In the genomic region with DNA sequence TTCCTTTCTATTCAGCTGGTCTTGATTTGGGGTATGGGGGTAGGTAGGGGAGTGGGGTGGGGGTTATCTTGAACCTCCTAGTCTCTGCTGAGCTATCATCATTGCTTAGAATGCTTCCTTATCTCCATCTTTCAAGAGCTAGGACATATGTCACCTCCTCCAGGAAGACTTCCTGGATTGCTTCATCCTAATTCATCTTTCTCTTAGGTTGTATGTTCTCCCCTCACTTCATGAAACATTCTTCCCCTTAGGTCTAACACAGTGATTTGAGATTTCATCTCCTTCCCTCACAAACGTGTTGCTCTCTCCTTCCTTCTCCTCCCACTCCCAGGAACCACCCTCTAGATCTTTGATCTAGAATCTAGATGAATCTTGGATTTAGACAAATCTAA, we compare ENCODE assay signal across 14 cellular contexts. TPM values are rescaled to one million over a fixed set of nuclear protein-coding genes. Genes with fewer than 3 reads are reported as not detected.
DNase-seq lines count a peak whose midpoint lies in the region; ATAC-seq, FAIRE-seq and TF ChIP-seq lines count a peak whose summit lies in the region.
"Had no signal": no experiment of that assay in that cellular context is flagged by ENCODE, and none has a peak within 500 bp of the region (broad histone marks: within the 10 kb centered on the region; RNA-seq: fewer than 3 reads in every experiment).

No MANE protein-coding gene starts in this region.

- H3K4me3 ChIP-seq in HEK293 (ENCODE audit: low read depth, low read length) (no peak overlapping the region), lung (no peak overlapping the region), suprapubic skin (no peak overlapping the region), OCI-LY7 (ENCODE audit: low read depth, low read length, poor library complexity, severe bottlenecking) (no peak overlapping the region)

- CTCF ChIA-PET in HEK293 (lab: Yijun Ruan, JAX) (interaction anchor here (0.6 to 9.4 kb wide), 3 partner anchors 9 to 77 kb away, joined by 3 to 60 read pairs (median 3); no protein-coding TSS in a partner anchor), OCI-LY7 (lab: Charles Lee; ENCODE audit: unreplicated experiment) (no interaction called here)
- CTCF ChIA-PET in activated naive CD4-positive, alpha-beta T cell treated with anti-CD3 and anti-CD28 coated beads for 36 hours (lab: Charles Lee), result no interaction called here

- H3K36me3 Mint-ChIP-seq in brain, result no peaks in the 10 kb centered on the region
- no peaks in the 10 kb centered on the region for H3K36me3 Mint-ChIP-seq in activated naive CD4-positive, alpha-beta T cell treated with anti-CD3 and anti-CD28 coated beads for 36 hours (ENCODE audit: low read depth)
- H3K36me3 Mint-ChIP-seq: CD14-positive monocyte, natural killer cell had no signal

- POLR2A ChIA-PET in HEK293 (lab: Yijun Ruan, JAX), result interaction anchor here (0.5 to 1.4 kb wide), 4 partner anchors 15 to 188 kb away, joined by 3 to 6 read pairs (median 4); a partner anchor contains a TSS
- POLR2A ChIA-PET in OCI-LY7 (lab: Charles Lee), result no interaction called here

- H3K27me3 ChIP-seq in lung (ENCODE audit: control insufficient read depth, insufficient read depth) (no peaks in the 10 kb centered on the region), suprapubic skin (no peaks in the 10 kb centered on the region)

- ATAC-seq in lung (ENCODE audit: insufficient read depth, low FRiP score), result no peak
- ATAC-seq: natural killer cell had no signal

- TF ChIP-seq POLR2A in suprapubic skin (IDR thresholded peaks at IDR 0.05) (no peak), GM12892 (IDR thresholded peaks at IDR 0.05; ENCODE audit: low read depth, low read length) (no peak)

- H3K4me3 Mint-ChIP-seq in brain, result peak overlapping the region in 2 of 5 experiments; percentile 6 to 23
- H3K4me3 Mint-ChIP-seq in activated naive CD4-positive, alpha-beta T cell treated with anti-CD3 and anti-CD28 coated beads for 36 hours, result no peak overlapping the region
- H3K4me3 Mint-ChIP-seq: CD14-positive monocyte; natural killer cell; T-helper 2 cell treated with Interferon-gamma antibody and Interleukin-4, amounts not matched to agents 5 μg/mL and 100 μg/mL, for 36 hours had no signal

- no peak overlapping the region for H3K4me2 ChIP-seq in OCI-LY7 (ENCODE audit: low read length)

- H4K20me1 ChIP-seq in OCI-LY7 (ENCODE audit: insufficient read depth, low read length), result no peaks in the 10 kb centered on the region

- TF ChIP-seq EP300 in suprapubic skin (IDR thresholded peaks at IDR 0.05), result no peak

- DNase-seq in lung (ENCODE audit: low spot score), result no peak
- DNase-seq in suprapubic skin (ENCODE audit: low spot score in 2 of 2), result no peak
- no peak for DNase-seq in GM12892 (ENCODE audit: insufficient read length)
- no peak for DNase-seq in NCI-H2081 treated with DMSO at 0.1 percent for 48 hours (lab: John Stamatoyannopoulos, UW)
- DNase-seq in OCI-LY7 (ENCODE audit: low spot score), result no peak
- DNase-seq in activated naive CD4-positive, alpha-beta T cell treated with anti-CD3 and anti-CD28 coated beads for 36 hours, result no peak
- DNase-seq: activated CD4-positive, alpha-beta T cell treated with anti-CD3 and anti-CD28 coated beads, Interleukin-2, amount 50 U/mL, for 1 hour; central memory CD4-positive, alpha-beta T cell; MV-4-11; natural killer cell had no signal

- H2AFZ ChIP-seq in OCI-LY7 (ENCODE audit: low read length), result no peak overlapping the region

- TF ChIP-seq CTCF in HEK293 (tag by site-specific recombination; IDR thresholded peaks at IDR 0.05), result no peak
- no peak for TF ChIP-seq CTCF in brain (conservative IDR thresholded peaks at IDR 0.05)
- no peak for TF ChIP-seq CTCF in lung (IDR thresholded peaks at IDR 0.05; ENCODE audit: control extremely low read depth, extremely low read depth)
- no peak for TF ChIP-seq CTCF in suprapubic skin (IDR thresholded peaks at IDR 0.05)
- TF ChIP-seq CTCF in OCI-LY7 (conservative IDR thresholded peaks at IDR 0.05; ENCODE audit: low read length), result no peak

- H3K9me3 ChIP-seq in HEK293 (ENCODE audit: control insufficient read depth, insufficient read depth, low read depth, low read length) (no peaks in the 10 kb centered on the region), lung (ENCODE audit: control insufficient read depth in 2 of 2, insufficient read depth in 1 of 2, low read length in 1 of 2) (no peaks in the 10 kb centered on the region), suprapubic skin (no peaks in the 10 kb centered on the region), OCI-LY7 (ENCODE audit: low read length) (no peaks in the 10 kb centered on the region)

- no peak overlapping the region for H3K27ac ChIP-seq in HEK293 (ENCODE audit: extremely low read depth, low read depth, low read length)
- H3K27ac ChIP-seq in lung (ENCODE audit: low read depth in 1 of 2, low read length in 1 of 2), result peak overlapping the region; percentile 83 to 94
- peak overlapping the region; percentile 34 for H3K27ac ChIP-seq in suprapubic skin
- no peak overlapping the region for H3K27ac ChIP-seq in OCI-LY7 (ENCODE audit: low read depth, low read length, poor library complexity, severe bottlenecking)

- no peaks in the 10 kb centered on the region for H3K27me3 Mint-ChIP-seq in brain
- peaks cover 5% of the 10 kb centered on the region for H3K27me3 Mint-ChIP-seq in activated naive CD4-positive, alpha-beta T cell treated with anti-CD3 and anti-CD28 coated beads for 36 hours (ENCODE audit: low read depth)

- WGBS in lung, 2 donors, result 35 to 50% methylated on average over 1 of the region's 1 CpG
- 26% methylated on average over 1 of the region's 1 CpG for WGBS in suprapubic skin

- no peaks in the 10 kb centered on the region for H3K9me2 ChIP-seq in OCI-LY7 (ENCODE audit: insufficient read depth, low read length)

- no peaks in the 10 kb centered on the region for H3K36me3 ChIP-seq in HEK293 (ENCODE audit: control insufficient read depth in 2 of 2, insufficient read depth in 1 of 2, low read length in 2 of 2)
- H3K36me3 ChIP-seq in lung (ENCODE audit: control insufficient read depth in 2 of 2, insufficient read depth in 2 of 2, low read length in 2 of 2), result no peaks in the 10 kb centered on the region
- H3K36me3 ChIP-seq in suprapubic skin, result no peaks in the 10 kb centered on the region
- no peaks in the 10 kb centered on the region for H3K36me3 ChIP-seq in OCI-LY7 (ENCODE audit: insufficient read depth, low read length)

- peaks cover 70% of the 10 kb centered on the region for H3K4me1 Mint-ChIP-seq in brain
- H3K4me1 Mint-ChIP-seq in activated naive CD4-positive, alpha-beta T cell treated with anti-CD3 and anti-CD28 coated beads for 36 hours (ENCODE audit: low read depth), result no peaks in the 10 kb centered on the region
- H3K4me1 Mint-ChIP-seq: natural killer cell had no signal

- intact Hi-C loops in OCI-LY7 (cut with micrococcal nuclease; ENCODE audit: unreplicated experiment), result no loop called here
- intact Hi-C loops in activated naive CD4-positive, alpha-beta T cell treated with anti-CD3 and anti-CD28 coated beads for 36 hours (cut with micrococcal nuclease), result no loop called here

- peaks cover 24% of the 10 kb centered on the region for H3K4me1 ChIP-seq in HEK293 (ENCODE audit: control insufficient read depth, insufficient read depth, low read length)
- H3K4me1 ChIP-seq in lung (ENCODE audit: control insufficient read depth in 2 of 2, insufficient read depth in 2 of 2, low read length in 2 of 2), result peaks cover 18 to 32% of the 10 kb centered on the region in 2 donors
- H3K4me1 ChIP-seq in suprapubic skin, result peaks cover 78% of the 10 kb centered on the region
- H3K4me1 ChIP-seq in OCI-LY7 (ENCODE audit: insufficient read depth, low read length, poor library complexity, severe bottlenecking), result no peaks in the 10 kb centered on the region

- FAIRE-seq in GM12892 (lab: Jason Lieb, UNC), result no peak

- peaks cover 0 to 5% (median 0%) of the 10 kb centered on the region in 5 experiments for H3K9me3 Mint-ChIP-seq in brain
- no peaks in the 10 kb centered on the region for H3K9me3 Mint-ChIP-seq in activated naive CD4-positive, alpha-beta T cell treated with anti-CD3 and anti-CD28 coated beads for 36 hours
- H3K9me3 Mint-ChIP-seq: CD14-positive monocyte; natural killer cell; T-helper 2 cell treated with Interferon-gamma antibody and Interleukin-4, amounts not matched to agents 5 μg/mL and 100 μg/mL, for 36 hours had no signal

- H3K79me2 ChIP-seq in OCI-LY7 (ENCODE audit: insufficient read depth, low read depth, low read length), result no peaks in the 10 kb centered on the region

- H3K27ac Mint-ChIP-seq in brain, result peak overlapping the region in 3 of 5 experiments; percentile 59 to 92 (median 83)
- H3K27ac Mint-ChIP-seq in activated naive CD4-positive, alpha-beta T cell treated with anti-CD3 and anti-CD28 coated beads for 36 hours, result no peak overlapping the region
- H3K27ac Mint-ChIP-seq: natural killer cell; T-helper 2 cell treated with Interferon-gamma antibody and Interleukin-4, amounts not matched to agents 5 μg/mL and 100 μg/mL, for 36 hours had no signal

- no TSS peak for BruUV-seq in OCI-LY7 (replicated peaks; lab: Mats Ljungman, UMichigan)

TF ChIP-seq in HEK293, 187 proteins besides CTCF, POLR2A, EP300 and RAD21:
- TF ChIP-seq, protein P1, sequence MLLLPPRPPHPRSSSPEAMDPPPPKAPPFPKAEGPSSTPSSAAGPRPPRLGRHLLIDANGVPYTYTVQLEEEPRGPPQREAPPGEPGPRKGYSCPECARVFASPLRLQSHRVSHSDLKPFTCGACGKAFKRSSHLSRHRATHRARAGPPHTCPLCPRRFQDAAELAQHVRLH (tag by site-specific recombination; IDR thresholded peaks at IDR 0.05), result peak; percentile 64; the same call in 1 of the 2 replicates
- no peak for TF ChIP-seq HOXC10 (CRISPR knock-in tag; IDR thresholded peaks at IDR 0.05)

RNA-seq across cellular contexts. Expression of a gene that starts 2.4 kb away (rescaled TPM):
- polyA plus RNA-seq in brain (ENCODE audit: insufficient read depth, low read depth, low replicate concordance) (50.7 TPM), lung (10 to 100 TPM; 41.0 to 43.8 TPM)
- total RNA-seq in lung (100 to 1,000 TPM in 1 of 2 donors, 10 to 100 TPM in 1; 10.3 to 111 TPM), suprapubic skin (1 to 10 TPM; 3.3 to 8.5 (median 5.6) TPM), OCI-LY7 (2022) (0.08 and 0.15 TPM in 2 replicates)
- 18.8 TPM for polyA plus RNA-seq in GM12892 (2012; ENCODE audit: missing spikeins)
- not detected in 2 replicates for total RNA-seq in OCI-LY7 (2014; rRNA removed; shearing (Covaris generic))
- under 1 TPM; 0.14 to 0.17 TPM for total RNA-seq in activated naive CD4-positive, alpha-beta T cell treated with anti-CD3 and anti-CD28 coated beads for 36 hours
- polyA plus RNA-seq: CD14-positive monocyte had no signal

RNA-seq across cellular contexts. Expression of a gene that starts 23.0 kb away (rescaled TPM):
- polyA plus RNA-seq in brain (ENCODE audit: insufficient read depth, low read depth, low replicate concordance) (0.24 TPM), lung (under 1 TPM; 0.39 to 0.40 TPM)
- total RNA-seq in lung (1 to 10 TPM in 1 of 2 donors, under 1 TPM in 1; 0.55 to 2.4 TPM), suprapubic skin (under 1 TPM in 1 of 4 donors, not detected in 3; 0.30 TPM), OCI-LY7 (2022) (not detected in 2 replicates)
- polyA plus RNA-seq in GM12892 (2012; ENCODE audit: missing spikeins), result 0.38 TPM
- not detected in 2 replicates for total RNA-seq in OCI-LY7 (2014; rRNA removed; shearing (Covaris generic))
- under 1 TPM; 0.17 to 0.49 TPM for total RNA-seq in activated naive CD4-positive, alpha-beta T cell treated with anti-CD3 and anti-CD28 coated beads for 36 hours
- total RNA-seq: natural killer cell had no signal
- polyA plus RNA-seq: CD14-positive monocyte had no signal

Comparison
In these comparisons a context has a peak if more than half of its experiments do, and no peak if none do; other contexts are left out.
1. H3K27ac ChIP-seq: peak in lung (2 of 2) and suprapubic skin (single experiment); none in HEK293 (single experiment) and OCI-LY7 (single experiment).